15 cellular contexts compared by ENCODE assay signal in genomic region chr19:46776927-46777911, GRCh38. TPM values are rescaled to one million over a fixed set of nuclear protein-coding genes. Genes with fewer than 3 reads are reported as not detected.
DNase-seq lines count a peak whose midpoint lies in the region; FAIRE-seq and TF ChIP-seq lines count a peak whose summit lies in the region.
"Had no signal": no experiment of that assay in that cellular context is flagged by ENCODE, and none has a peak within 500 bp of the region (broad histone marks: within the 10 kb centered on the region; RNA-seq: fewer than 3 reads in every experiment).

No MANE protein-coding gene starts in this region.

- H3K27ac ChIP-seq in H1 (ENCODE audit: low read depth, low read length) (no peak overlapping the region), subcutaneous abdominal adipose tissue (ENCODE audit: low read depth, low read length) (peak overlapping the region; percentile 1)

- no peak overlapping the region for H3K18ac ChIP-seq in H1 (ENCODE audit: extremely low read depth, low read length)

- peaks cover 12% of the 10 kb centered on the region for H3K36me3 Mint-ChIP-seq in activated naive CD4-positive, alpha-beta T cell treated with anti-CD3 and anti-CD28 coated beads, Interleukin-2, amount 50 U/mL, for 24 hours

- TF ChIP-seq CTCF in H1 (IDR thresholded peaks at IDR 0.05; ENCODE audit: control extremely low read depth in 1 of 3, insufficient read depth in 1 of 3, low read depth in 1 of 3, low read length in 3 of 3) = no peak

- H3K27me3 ChIP-seq in H1 (replicated peaks in 1 of 4; ENCODE audit: control insufficient read depth in 3 of 4, extremely low read depth in 1 of 4, insufficient read depth in 3 of 4, low read length in 3 of 4) (no peaks in the 10 kb centered on the region), subcutaneous abdominal adipose tissue (ENCODE audit: control insufficient read depth in 5 of 5, insufficient read depth in 4 of 5, low read length in 5 of 5) (no peaks in the 10 kb centered on the region)

- CTCF ChIA-PET in H1 (lab: Charles Lee; ENCODE audit: partially characterized antibody) = interaction anchor here (0.5 to 4.1 kb wide), 8 partner anchors 8 to 507 kb away, joined by 3 to 22 read pairs (median 3); partner anchors contain the start of gene ZC3H4

- H3K4me1 Mint-ChIP-seq in activated naive CD4-positive, alpha-beta T cell treated with anti-CD3 and anti-CD28 coated beads, Interleukin-2, amount 50 U/mL, for 24 hours = no peaks in the 10 kb centered on the region

- TF ChIP-seq RAD21 in H1 (IDR thresholded peaks at IDR 0.05 in 1 of 2, conservative IDR thresholded peaks at IDR 0.05 in 1 of 2; ENCODE audit: low read depth in 2 of 2, low read length in 2 of 2) = no peak

- DNase-seq in activated naive CD4-positive, alpha-beta T cell (lab: John Stamatoyannopoulos, UW) = no peak
- peak; percentile 54 for DNase-seq in NAMALWA (ENCODE audit: low spot score)
- DNase-seq in H1 (ENCODE audit: low read depth in 1 of 2, low spot score in 2 of 2) = peak; percentile 60 to 79
- DNase-seq in DMS79 (lab: John Stamatoyannopoulos, UW) = no peak
- no peak for DNase-seq in GOT3 (lab: John Stamatoyannopoulos, UW)
- no peak for DNase-seq in cerebellum (ENCODE audit: low spot score)
- DNase-seq: C1 segment of cervical spinal cord, NCI-H1092 treated with DMSO at 0.1 percent for 48 hours, NCI-H510A treated with DMSO at 0.1 percent for 48 hours, SIG-M5 had no signal

- TF ChIP-seq EP300 in H1 (IDR thresholded peaks at IDR 0.05; ENCODE audit: borderline replicate concordance in 1 of 2, low read depth in 2 of 2, low read length in 2 of 2) = no peak

- H2BK120ac ChIP-seq in H1 (replicated peaks; ENCODE audit: low read depth, low read length) = no peak overlapping the region

- no peak for TF ChIP-seq POLR2A in H1 (IDR thresholded peaks at IDR 0.05; ENCODE audit: control extremely low read depth in 1 of 2, low read depth in 2 of 2, low read length in 2 of 2)

- no peak overlapping the region for H2BK15ac ChIP-seq in H1 (ENCODE audit: low read length)

- H3K23ac ChIP-seq in H1 (ENCODE audit: insufficient read length) = no peak overlapping the region

- FAIRE-seq in H1 (lab: Jason Lieb, UNC) = no peak
- FAIRE-seq: colon had no signal

- H2AFZ ChIP-seq in H1 (ENCODE audit: low read length) = no peak overlapping the region

- H4K20me1 ChIP-seq in H1 (replicated peaks in 1 of 2; ENCODE audit: control insufficient read depth in 1 of 2, insufficient read depth in 2 of 2, low read length in 2 of 2) = peaks cover 24% of the 10 kb centered on the region in 2 experiments

- H3K4me3 ChIP-seq in H1 (ENCODE audit: extremely low read depth in 1 of 4, insufficient read depth in 2 of 4, low read depth in 3 of 4, low read length in 4 of 4) (no peak overlapping the region), subcutaneous abdominal adipose tissue (ENCODE audit: low read depth in 1 of 5, low read length in 5 of 5) (no peak overlapping the region)

- H4K91ac ChIP-seq in H1 (replicated peaks; ENCODE audit: insufficient read length, low read length) = no peak overlapping the region

- H3K79me2 ChIP-seq in H1 (ENCODE audit: control insufficient read depth in 1 of 2, insufficient read depth in 2 of 2, low read length in 2 of 2) = peaks cover 0 to 6% of the 10 kb centered on the region in 2 experiments; a peak in 2 of 4 replicates

- H3K36me3 ChIP-seq in H1 (ENCODE audit: control insufficient read depth in 2 of 4, insufficient read depth in 4 of 4, low read length in 3 of 4) = peaks cover 32 to 81% (median 54%) of the 10 kb centered on the region in 4 experiments
- peaks cover 4 to 66% (median 59%) of the 10 kb centered on the region in 5 donors for H3K36me3 ChIP-seq in subcutaneous abdominal adipose tissue (ENCODE audit: control insufficient read depth in 5 of 5, insufficient read depth in 5 of 5, low read length in 5 of 5)

- H3K9ac ChIP-seq in H1 (replicated peaks in 1 of 4; ENCODE audit: extremely low read depth in 1 of 4, low read depth in 3 of 4, low read length in 3 of 4) (no peak overlapping the region), subcutaneous abdominal adipose tissue (ENCODE audit: low read length in 5 of 5) (no peak overlapping the region)

- H3K4me1 ChIP-seq in H1 (replicated peaks in 1 of 4; ENCODE audit: control insufficient read depth in 3 of 4, insufficient read depth in 4 of 4, low read length in 3 of 4) (peaks cover 0 to 1% (median 0%) of the 10 kb centered on the region in 4 experiments; a peak in 1 of 7 replicates), subcutaneous abdominal adipose tissue (ENCODE audit: control insufficient read depth in 5 of 5, insufficient read depth in 5 of 5, low read length in 5 of 5) (peaks cover 1 to 9% (median 3%) of the 10 kb centered on the region in 5 donors)

- H3K4me3 Mint-ChIP-seq in activated naive CD4-positive, alpha-beta T cell treated with anti-CD3 and anti-CD28 coated beads, Interleukin-2, amount 50 U/mL, for 24 hours = no peak overlapping the region
- H3K4me3 Mint-ChIP-seq: stimulated activated memory B cell treated with anti-CD40 and anti-IgM and Interleukin-4, amounts not matched to agents 10 μg/mL and 1 μg/mL and 100 μg/mL, for 72 hours had no signal

- 93% methylated on average over 27 of the region's 33 CpGs; no CpG with 5 or more reads in 1 of the 2 experiments for WGBS in H1 (ENCODE audit: extremely low coverage in 1 of 2, insufficient coverage in 1 of 2, insufficient read length in 1 of 2, insufficient replicate concordance in 2 of 2, low coverage in 1 of 2, low lambda C conversion rate in 2 of 2, missing lambda C conversion rate in 1 of 2), 2 experiments

- 0 out of 2 replicates have a peak overlapping the region, but pooled peaks have one; percentile 3 for H2BK5ac ChIP-seq in H1 (ENCODE audit: low read depth, low read length)

- H2AK5ac ChIP-seq in H1 (ENCODE audit: low read depth, low read length) = no peak overlapping the region

- H4K5ac ChIP-seq in H1 (ENCODE audit: insufficient read length, low read depth, low read length) = no peak overlapping the region

- no peak overlapping the region for H3K14ac ChIP-seq in H1 (ENCODE audit: insufficient read length)

- no peak overlapping the region for H3K56ac ChIP-seq in H1 (replicated peaks; ENCODE audit: insufficient read length, low read depth, low read length)

- no peak overlapping the region for H3K4me2 ChIP-seq in H1 (ENCODE audit: insufficient read depth in 1 of 2, low read depth in 2 of 2, low read length in 2 of 2)

- no peaks in the 10 kb centered on the region for H3K23me2 ChIP-seq in H1 (ENCODE audit: low read depth, low read length)

- H3K9me3 Mint-ChIP-seq in activated naive CD4-positive, alpha-beta T cell treated with anti-CD3 and anti-CD28 coated beads, Interleukin-2, amount 50 U/mL, for 24 hours = no peaks in the 10 kb centered on the region
- H3K9me3 Mint-ChIP-seq: stimulated activated memory B cell treated with anti-CD40 and anti-IgM and Interleukin-4, amounts not matched to agents 10 μg/mL and 1 μg/mL and 100 μg/mL, for 72 hours had no signal

- H3K27ac Mint-ChIP-seq in activated naive CD4-positive, alpha-beta T cell treated with anti-CD3 and anti-CD28 coated beads, Interleukin-2, amount 50 U/mL, for 24 hours = peak overlapping the region; percentile 65
- H3K27ac Mint-ChIP-seq: progenitor cell of endocrine pancreas; stimulated activated memory B cell treated with anti-CD40 and anti-IgM and Interleukin-4, amounts not matched to agents 10 μg/mL and 1 μg/mL and 100 μg/mL, for 72 hours had no signal

- POLR2A ChIA-PET in H1 (lab: Charles Lee; ENCODE audit: partially characterized antibody) = interaction anchor here (0.6 to 18.6 kb wide), 12 partner anchors 5 to 573 kb away, joined by 3 to 333 read pairs (median 4); partner anchors contain the start of gene SLC1A5

- no peak overlapping the region for H3K4ac ChIP-seq in H1 (replicated peaks; ENCODE audit: insufficient read length, low read depth, low read length)

- H2BK20ac ChIP-seq in H1 (ENCODE audit: low read length) = no peak overlapping the region

- no peaks in the 10 kb centered on the region for H3K9me3 ChIP-seq in H1 (ENCODE audit: insufficient read depth in 2 of 2, low read depth in 1 of 2, low read length in 1 of 2)
- H3K9me3 ChIP-seq in subcutaneous abdominal adipose tissue (ENCODE audit: control insufficient read depth in 5 of 5, low read length in 5 of 5) = no peaks in the 10 kb centered on the region

- no peaks in the 10 kb centered on the region for H3K27me3 Mint-ChIP-seq in activated naive CD4-positive, alpha-beta T cell treated with anti-CD3 and anti-CD28 coated beads, Interleukin-2, amount 50 U/mL, for 24 hours
- H3K27me3 Mint-ChIP-seq: progenitor cell of endocrine pancreas; stimulated activated memory B cell treated with anti-CD40 and anti-IgM and Interleukin-4, amounts not matched to agents 10 μg/mL and 1 μg/mL and 100 μg/mL, for 72 hours had no signal

- H2BK12ac ChIP-seq in H1 (ENCODE audit: low read depth, low read length) = no peak overlapping the region

- peak overlapping the region; percentile 26; the same call in 1 of the 2 replicates for H4K8ac ChIP-seq in H1 (ENCODE audit: extremely low read depth, insufficient read depth, low read length)

- H3K79me1 ChIP-seq in H1 (ENCODE audit: low read depth, low read length) = peaks cover 4% of the 10 kb centered on the region

RNA-seq across cellular contexts. Expression of gene SLC1A5, which starts 11.2 kb away (rescaled TPM):
- 290 and 291 TPM in 2 replicates for total RNA-seq in H1 (2021; fragmentation: NEBNext Ultra II Directional; extraction: Animal tissue kit (Norgen Biotek cat#: 25700))
- 351 and 475 TPM in 2 replicates for polyA plus RNA-seq in H1 (2011; rRNA removed)
- 305 TPM for polyA plus RNA-seq in H1 (2011; cell fraction: cytosol; rRNA removed)
- 293 TPM for polyA plus RNA-seq in H1 (2011; cell fraction: nucleus; rRNA removed)
- polyA plus RNA-seq in H1 (2012, experiment 1 of 2) = 192 to 294 TPM (median 290 TPM) in 4 replicates
- polyA plus RNA-seq in H1 (2012, experiment 2 of 2) = 364 TPM
- 328 TPM for polyA plus RNA-seq in H1 (2013, experiment 1 of 2)
- polyA plus RNA-seq in H1 (2013, experiment 2 of 2) = 322 TPM
- 271 and 323 TPM in 2 replicates for polyA minus RNA-seq in H1 (2011; rRNA and poly(A)+ RNA removed)
- polyA minus RNA-seq in H1 (2011; cell fraction: cytosol; rRNA and poly(A)+ RNA removed) = 153 TPM
- polyA minus RNA-seq in H1 (2011; cell fraction: nucleus; rRNA and poly(A)+ RNA removed) = 89.0 TPM
- total RNA-seq in cerebellum = 6.9 TPM

RNA-seq across cellular contexts. Expression of gene STRN4, which starts 31.0 kb away (rescaled TPM):
- total RNA-seq in H1 (2021; fragmentation: NEBNext Ultra II Directional; extraction: Animal tissue kit (Norgen Biotek cat#: 25700)) = 120 and 124 TPM in 2 replicates
- polyA plus RNA-seq in H1 (2011; rRNA removed) = 187 and 298 TPM in 2 replicates
- 187 TPM for polyA plus RNA-seq in H1 (2011; cell fraction: cytosol; rRNA removed)
- 357 TPM for polyA plus RNA-seq in H1 (2011; cell fraction: nucleus; rRNA removed)
- polyA plus RNA-seq in H1 (2012, experiment 1 of 2) = 79.5 to 127 TPM (median 116 TPM) in 4 replicates
- polyA plus RNA-seq in H1 (2012, experiment 2 of 2) = 86.4 TPM
- polyA plus RNA-seq in H1 (2013, experiment 1 of 2) = 74.9 TPM
- 72.9 TPM for polyA plus RNA-seq in H1 (2013, experiment 2 of 2)
- 98.5 and 101 TPM in 2 replicates for polyA minus RNA-seq in H1 (2011; rRNA and poly(A)+ RNA removed)
- polyA minus RNA-seq in H1 (2011; cell fraction: cytosol; rRNA and poly(A)+ RNA removed) = 89.5 TPM
- 111 TPM for polyA minus RNA-seq in H1 (2011; cell fraction: nucleus; rRNA and poly(A)+ RNA removed)
- total RNA-seq in cerebellum = 73.6 TPM

RNA-seq across cellular contexts. Expression of gene FKRP, which starts 31.4 kb away (rescaled TPM):
- total RNA-seq in H1 (2021; fragmentation: NEBNext Ultra II Directional; extraction: Animal tissue kit (Norgen Biotek cat#: 25700)) = 24.4 and 24.8 TPM in 2 replicates
- polyA plus RNA-seq in H1 (2011; rRNA removed) = 17.1 and 29.1 TPM in 2 replicates
- 16.6 TPM for polyA plus RNA-seq in H1 (2011; cell fraction: cytosol; rRNA removed)
- polyA plus RNA-seq in H1 (2011; cell fraction: nucleus; rRNA removed) = 36.2 TPM
- 22.3 to 27.7 TPM (median 25.3 TPM) in 4 replicates for polyA plus RNA-seq in H1 (2012, experiment 1 of 2)
- polyA plus RNA-seq in H1 (2012, experiment 2 of 2) = 18.2 TPM
- 31.2 TPM for polyA plus RNA-seq in H1 (2013, experiment 1 of 2)
- 30.1 TPM for polyA plus RNA-seq in H1 (2013, experiment 2 of 2)
- polyA minus RNA-seq in H1 (2011; rRNA and poly(A)+ RNA removed) = 9.1 and 10.6 TPM in 2 replicates
- 10.7 TPM for polyA minus RNA-seq in H1 (2011; cell fraction: cytosol; rRNA and poly(A)+ RNA removed)
- polyA minus RNA-seq in H1 (2011; cell fraction: nucleus; rRNA and poly(A)+ RNA removed) = 13.1 TPM
- total RNA-seq in cerebellum = 18.8 TPM

Comparison
In these comparisons a context has a peak if more than half of its experiments do, and no peak if none do; other contexts are left out.
1. DNase-seq: peak in NAMALWA (single experiment) and H1 (2 of 2); none in activated naive CD4-positive, alpha-beta T cell (0 of 4), DMS79 (single experiment), GOT3 (single experiment) and cerebellum (single experiment).
2. RNA of gene SLC1A5, which starts 11.2 kb away (total RNA-seq): 290 to 291 TPM in H1; 6.9 TPM in cerebellum (single experiment); every median in the first group is over 10 times any median in the second.